Comparison of ENCODE assay signal across 14 cellular contexts in genomic region chr6:84224251-84224650, GRCh38. TPM values are rescaled to one million over a fixed set of nuclear protein-coding genes. Genes with fewer than 3 reads are reported as not detected.
DNase-seq lines count a peak whose midpoint lies in the region; ATAC-seq and TF ChIP-seq lines count a peak whose summit lies in the region.
"Had no signal": no experiment of that assay in that cellular context is flagged by ENCODE, and none has a peak within 500 bp of the region (broad histone marks: within the 10 kb centered on the region; RNA-seq: fewer than 3 reads in every experiment).

No MANE protein-coding gene starts in this region.

- H3K4me3 ChIP-seq in NB4 (ENCODE audit: low read depth, low read length) (no peak overlapping the region), adrenal gland (no peak overlapping the region)
- H3K4me3 ChIP-seq: BLaER1 treated with 17β-estradiol and CSF1 and Interleukin-3, amounts not matched to agents 10 nM and 100 nM had no signal

- no peaks in the 10 kb centered on the region for H3K9me3 ChIP-seq in adrenal gland (replicated peaks in 1 of 3)
- H3K9me3 ChIP-seq: BLaER1 treated with 17β-estradiol and CSF1 and Interleukin-3, amounts not matched to agents 10 nM and 100 nM had no signal

- no peak for TF ChIP-seq CTCF in NB4 (IDR thresholded peaks at IDR 0.05; ENCODE audit: low read depth, low read length)
- TF ChIP-seq CTCF in adrenal gland (IDR thresholded peaks at IDR 0.05): no peak

- peak; percentile 47 for DNase-seq in EL
- peak; percentile 25 for DNase-seq in NB4 (ENCODE audit: low read depth)
- peak; percentile 58 for DNase-seq in fibroblast of peridontal ligament (ENCODE audit: extremely low read depth)
- no peak for DNase-seq in adrenal gland
- no peak for DNase-seq in NAMALWA (ENCODE audit: low spot score)
- DNase-seq in cortex of kidney (lab: John Stamatoyannopoulos, UW): no peak
- DNase-seq: H9, MM.1S, NCI-H187, NCI-H69, RPMI8226, SIG-M5 had no signal

- H3K27me3 ChIP-seq in adrenal gland: no peaks in the 10 kb centered on the region
- H3K27me3 ChIP-seq: BLaER1 treated with 17β-estradiol and CSF1 and Interleukin-3, amounts not matched to agents 10 nM and 100 nM had no signal

- H3K4me1 ChIP-seq in adrenal gland (replicated peaks in 1 of 2): peaks cover 0 to 7% of the 10 kb centered on the region in 2 donors

- H3K27ac ChIP-seq in adrenal gland: no peak overlapping the region
- H3K27ac ChIP-seq: BLaER1 treated with 17β-estradiol and CSF1 and Interleukin-3, amounts not matched to agents 10 nM and 100 nM had no signal

- no peaks in the 10 kb centered on the region for H3K36me3 ChIP-seq in adrenal gland (replicated peaks in 1 of 2)
- H3K36me3 ChIP-seq: BLaER1 treated with 17β-estradiol and CSF1 and Interleukin-3, amounts not matched to agents 10 nM and 100 nM had no signal

- intact Hi-C loops in adrenal gland (cut with DNase I): loop anchor here (5.0 to 10.0 kb wide), 2 partner anchors 339 to 342 kb away; no protein-coding TSS in a partner anchor

- no peak for TF ChIP-seq POLR2A in NB4 (IDR thresholded peaks at IDR 0.05; ENCODE audit: extremely low read depth, insufficient read length)
- TF ChIP-seq POLR2A in adrenal gland (IDR thresholded peaks at IDR 0.05): no peak

- no peak for ATAC-seq in GM21737 (IDR thresholded peaks at IDR 0.05; ENCODE audit: unreplicated experiment)

RNA-seq across cellular contexts. Expression of gene CEP162, which starts 3.2 kb away (rescaled TPM):
- total RNA-seq in adrenal gland: 10 to 100 TPM in 1 of 8 donors, 1 to 10 TPM in 7; 3.2 to 10.6 (median 5.5) TPM
- polyA plus RNA-seq in adrenal gland: 10 to 100 TPM in 1 of 3 donors, 1 to 10 TPM in 2; 5.2 to 15.5 (median 7.0) TPM

Comparison
In these comparisons a context has a peak if more than half of its experiments do, and no peak if none do; other contexts are left out.
1. DNase-seq: peak in EL (single experiment), NB4 (single experiment) and fibroblast of peridontal ligament (single experiment); none in adrenal gland (0 of 7), NAMALWA (single experiment) and cortex of kidney (single experiment).